Comparison of ENCODE assay signal across 8 cellular contexts in the genomic region with DNA sequence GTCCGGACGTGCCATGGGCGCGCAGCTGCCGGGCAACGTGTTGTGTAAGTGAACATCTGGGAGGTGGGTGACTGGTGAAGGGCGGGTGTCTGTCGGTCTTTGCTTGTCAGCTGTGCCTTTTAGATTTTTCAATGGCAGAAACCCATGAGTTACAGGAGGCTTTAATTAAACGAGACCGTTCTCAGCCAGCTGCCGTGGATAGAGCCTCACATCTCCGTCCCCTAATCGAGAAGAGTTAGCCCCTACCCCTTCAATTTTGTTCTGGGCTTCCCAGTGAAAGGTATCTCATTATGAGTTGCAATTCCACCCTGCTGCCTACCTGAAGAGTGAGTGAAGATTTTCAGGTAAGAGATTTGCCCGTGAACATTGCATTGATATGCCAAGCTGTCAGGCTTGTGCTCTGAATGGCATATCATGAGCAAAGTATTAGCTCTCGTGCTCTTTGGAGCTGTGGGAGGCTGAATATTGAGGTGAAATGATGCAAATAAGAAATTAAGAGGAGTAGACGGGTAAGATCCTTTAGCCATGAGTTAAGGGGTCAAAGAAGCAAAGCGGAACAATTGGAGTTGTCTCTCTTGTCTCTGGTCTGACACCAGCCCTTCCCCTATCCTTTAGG.
DNase-seq lines count a peak whose midpoint lies in the region; ATAC-seq and TF ChIP-seq lines count a peak whose summit lies in the region.

No MANE protein-coding gene starts in this region.

- H3K27me3 ChIP-seq in RWPE2 (ENCODE audit: insufficient read depth, poor library complexity, severe bottlenecking) (no peaks in the 10 kb centered on the region), fibroblast of lung (ENCODE audit: control insufficient read depth, insufficient read depth, low read length) (no peaks in the 10 kb centered on the region)

- H3K4me1 Mint-ChIP-seq in progenitor cell of endocrine pancreas (ENCODE audit: low read depth): peaks cover 6% of the 10 kb centered on the region

- ATAC-seq in HG02678 (IDR thresholded peaks at IDR 0.05; ENCODE audit: unreplicated experiment) (peak; percentile 40), RWPE2 (ENCODE audit: low read depth) (peak; percentile 62)

- peak overlapping the region; percentile 86 for H3K27ac Mint-ChIP-seq in progenitor cell of endocrine pancreas

- no peaks in the 10 kb centered on the region for H3K36me3 ChIP-seq in RWPE2 (ENCODE audit: low read depth)
- no peaks in the 10 kb centered on the region for H3K36me3 ChIP-seq in fibroblast of lung (ENCODE audit: control insufficient read depth, insufficient read depth, low read length)

- TF ChIP-seq CTCF in RWPE2 (IDR thresholded peaks at IDR 0.05; ENCODE audit: poor library complexity, severe bottlenecking) (no peak), fibroblast of lung (conservative IDR thresholded peaks at IDR 0.05 in 1 of 2, IDR thresholded peaks at IDR 0.05 in 1 of 2; ENCODE audit: low read depth in 1 of 2, low read length in 2 of 2) (no peak), progenitor cell of endocrine pancreas (IDR thresholded peaks at IDR 0.05; ENCODE audit: unreplicated experiment) (no peak)

- no peaks in the 10 kb centered on the region for H3K36me3 Mint-ChIP-seq in progenitor cell of endocrine pancreas (ENCODE audit: insufficient read depth)

- no peak overlapping the region for H3K27ac ChIP-seq in RWPE2 (ENCODE audit: poor library complexity, severe bottlenecking)
- no peak overlapping the region for H3K27ac ChIP-seq in fibroblast of lung (ENCODE audit: insufficient read depth, low read length)

- no peaks in the 10 kb centered on the region for H3K79me2 ChIP-seq in fibroblast of lung (ENCODE audit: control insufficient read depth, insufficient read depth, low read length)

- no peaks in the 10 kb centered on the region for H4K20me1 ChIP-seq in fibroblast of lung (ENCODE audit: control insufficient read depth, extremely low read depth, insufficient read depth, low read length)

- H3K4me3 ChIP-seq in RWPE2 (ENCODE audit: severe bottlenecking) (peak overlapping the region; percentile 48), fibroblast of lung (replicated peaks in 1 of 4; ENCODE audit: control extremely low read depth in 1 of 4, insufficient read depth in 1 of 4, low read depth in 3 of 4, low read length in 4 of 4) (peak overlapping the region; percentile 20 to 61 (median 45))

- H3K27me3 Mint-ChIP-seq in progenitor cell of endocrine pancreas: peaks cover 2% of the 10 kb centered on the region

- DNase-seq in SKM-1 treated with dmso at 0.1 percent for 144 hours (lab: John Stamatoyannopoulos, UW; ENCODE audit: unreplicated experiment) (peak; percentile 16), SKM-1 (lab: John Stamatoyannopoulos, UW; ENCODE audit: unreplicated experiment) (no peak), RWPE2 (ENCODE audit: low spot score) (no peak), fibroblast of lung (ENCODE audit: low read depth in 2 of 2) (peak in 1 of 2 donors; percentile 26), progenitor cell of endocrine pancreas (ENCODE audit: low spot score, unreplicated experiment) (no peak)
- no peak for DNase-seq in stimulated activated CD4-positive, alpha-beta T cell treated with anti-CD3 and anti-CD28 coated beads, Interleukin-1b, Interleukin-23, amount 100 ng/mL, for 48 hours
- DNase-seq in stimulated activated CD4-positive, alpha-beta T cell treated with anti-CD3 and anti-CD28 coated beads, Interleukin-4, amount 100 ng/mL, for 24 hours: no peak

- H3K4me2 ChIP-seq in fibroblast of lung (ENCODE audit: extremely low read depth, insufficient read depth, low read length): peak overlapping the region; percentile 87

- peak overlapping the region; percentile 68 for H3K4me3 Mint-ChIP-seq in progenitor cell of endocrine pancreas (ENCODE audit: low read depth)

- no peaks in the 10 kb centered on the region for H3K9me3 Mint-ChIP-seq in progenitor cell of endocrine pancreas (ENCODE audit: low read depth)

- H3K9me3 ChIP-seq in RWPE2 (ENCODE audit: severe bottlenecking) (no peaks in the 10 kb centered on the region), fibroblast of lung (ENCODE audit: control insufficient read depth, insufficient read depth, low read depth, low read length) (no peaks in the 10 kb centered on the region)

- H2AFZ ChIP-seq in fibroblast of lung (ENCODE audit: low read length): peak overlapping the region; percentile 63

- H3K4me1 ChIP-seq in RWPE2 (ENCODE audit: insufficient read depth, poor library complexity, severe bottlenecking): no peaks in the 10 kb centered on the region
- H3K4me1 ChIP-seq in fibroblast of lung (ENCODE audit: control insufficient read depth, extremely low read depth, insufficient read depth, low read length): no peaks in the 10 kb centered on the region

- peak overlapping the region; percentile 30 for H3K9ac ChIP-seq in fibroblast of lung (ENCODE audit: insufficient read depth, low read length)
